In genomic region chr11:32526715-32527114, GRCh38 we compare ENCODE assay signal across 14 cellular contexts. TPM values are rescaled to one million over a fixed set of nuclear protein-coding genes. Genes with fewer than 3 reads are reported as not detected.
A peak's percentile ranks its signal among the peaks of the same experiment; 100 is the strongest.
DNase-seq lines count a peak whose midpoint lies in the region; ATAC-seq and TF ChIP-seq lines count a peak whose summit lies in the region.
"Had no signal": no experiment of that assay in that cellular context is flagged by ENCODE, and none has a peak within 500 bp of the region (broad histone marks: within the 10 kb centered on the region; RNA-seq: fewer than 3 reads in every experiment).

No MANE protein-coding gene starts in this region.

- 68% methylated on average over 4 of the region's 4 CpGs for WGBS in esophagus muscularis mucosa
- WGBS in mesodermal cell (ENCODE audit: insufficient coverage in 2 of 2), 2 experiments: no CpG with 5 or more reads among the region's 4 CpGs

- H3K27me3 Mint-ChIP-seq in activated CD4-positive, alpha-beta T cell treated with anti-CD3 and anti-CD28 coated beads, Interleukin-2, amount 10 ng/mL, durations not matched to agents 24 days and 14 days: no peaks in the 10 kb centered on the region

- DNase-seq in DND-41 (no peak), esophagus muscularis mucosa (ENCODE audit: extremely low spot score) (peak; percentile 37), DMS53 (lab: John Stamatoyannopoulos, UW) (no peak), GM19240 (ENCODE audit: insufficient read length, low spot score) (no peak)
- no peak for DNase-seq in activated CD4-positive, alpha-beta T cell treated with anti-CD3 and anti-CD28 coated beads, Interleukin-2, amount 10 ng/mL, durations not matched to agents 24 days and 14 days
- DNase-seq: Caco-2; CD8-positive, alpha-beta memory T cell; GOT3; H9 had no signal

- no peaks in the 10 kb centered on the region for H3K36me3 ChIP-seq in DND-41 (ENCODE audit: insufficient read depth, low read length)
- H3K36me3 ChIP-seq in esophagus muscularis mucosa: no peaks in the 10 kb centered on the region
- H3K36me3 ChIP-seq in mesodermal cell (ENCODE audit: control insufficient read depth, insufficient read depth, low read length): no peaks in the 10 kb centered on the region
- no peaks in the 10 kb centered on the region for H3K36me3 ChIP-seq in neuron (ENCODE audit: insufficient read depth, low read length)

- no peak for TF ChIP-seq EP300 in esophagus muscularis mucosa (IDR thresholded peaks at IDR 0.05)

- TF ChIP-seq CTCF in DND-41 (IDR thresholded peaks at IDR 0.05; ENCODE audit: borderline replicate concordance, extremely low read depth, low read length, poor library complexity, severe bottlenecking): no peak
- no peak for TF ChIP-seq CTCF in esophagus muscularis mucosa (IDR thresholded peaks at IDR 0.05)

- H3K9me3 ChIP-seq in DND-41 (ENCODE audit: insufficient read depth, low read length, severe bottlenecking): no peaks in the 10 kb centered on the region
- no peaks in the 10 kb centered on the region for H3K9me3 ChIP-seq in esophagus muscularis mucosa
- no peaks in the 10 kb centered on the region for H3K9me3 ChIP-seq in mesodermal cell (ENCODE audit: control insufficient read depth, low read length)
- H3K9me3 ChIP-seq in neuron (ENCODE audit: low read length): no peaks in the 10 kb centered on the region
- H3K9me3 ChIP-seq: Caco-2 had no signal

- H3K4me2 ChIP-seq in DND-41 (ENCODE audit: insufficient read depth, low read length): no peak overlapping the region

- ATAC-seq in DND-41 (ENCODE audit: insufficient read depth, low read depth) (peak; percentile 59; the same call in 2 of the 3 replicates), GM18909 (IDR thresholded peaks at IDR 0.05; ENCODE audit: poor library complexity, unreplicated experiment) (no peak)

- H3K9ac ChIP-seq in DND-41 (ENCODE audit: low read depth, low read length): no peak overlapping the region

- no peaks in the 10 kb centered on the region for H3K36me3 Mint-ChIP-seq in activated CD4-positive, alpha-beta T cell treated with anti-CD3 and anti-CD28 coated beads, Interleukin-2, amount 10 ng/mL, durations not matched to agents 24 days and 14 days (ENCODE audit: low read depth)
- H3K36me3 Mint-ChIP-seq: CD14-positive monocyte; CD8-positive, alpha-beta memory T cell had no signal

- no peak for TF ChIP-seq POLR2A in esophagus muscularis mucosa (IDR thresholded peaks at IDR 0.05; ENCODE audit: low read depth)

- H2AFZ ChIP-seq in DND-41 (ENCODE audit: low read depth, low read length) (peak overlapping the region; percentile 27; the same call in 1 of the 2 replicates), neuron (ENCODE audit: low read depth, low read length) (peak overlapping the region; percentile 74)

- intact Hi-C loops in esophagus muscularis mucosa (cut with DNase I): no loop called here
- intact Hi-C loops in activated CD4-positive, alpha-beta T cell treated with anti-CD3 and anti-CD28 coated beads, Interleukin-2, amount 10 ng/mL, durations not matched to agents 24 days and 14 days (cut with micrococcal nuclease): no loop called here

- no peaks in the 10 kb centered on the region for H4K20me1 ChIP-seq in DND-41 (ENCODE audit: insufficient read depth, low read length)

- no peak overlapping the region for H3K27ac Mint-ChIP-seq in activated CD4-positive, alpha-beta T cell treated with anti-CD3 and anti-CD28 coated beads, Interleukin-2, amount 10 ng/mL, durations not matched to agents 24 days and 14 days
- H3K27ac Mint-ChIP-seq: CD14-positive monocyte; CD8-positive, alpha-beta memory T cell; H9 had no signal

- no peaks in the 10 kb centered on the region for H3K27me3 ChIP-seq in DND-41 (ENCODE audit: insufficient read depth, low read length, poor library complexity)
- no peaks in the 10 kb centered on the region for H3K27me3 ChIP-seq in esophagus muscularis mucosa
- H3K27me3 ChIP-seq in neuron (ENCODE audit: insufficient read depth, low read length): no peaks in the 10 kb centered on the region

- H3K4me3 Mint-ChIP-seq in activated CD4-positive, alpha-beta T cell treated with anti-CD3 and anti-CD28 coated beads, Interleukin-2, amount 10 ng/mL, durations not matched to agents 24 days and 14 days: no peak overlapping the region
- H3K4me3 Mint-ChIP-seq: CD14-positive monocyte; CD8-positive, alpha-beta memory T cell; H9 had no signal

- no peak overlapping the region for H3K27ac ChIP-seq in DND-41 (ENCODE audit: low read length)
- no peak overlapping the region for H3K27ac ChIP-seq in esophagus muscularis mucosa (replicated peaks in 1 of 4)
- peak overlapping the region; percentile 33 for H3K27ac ChIP-seq in mesodermal cell (ENCODE audit: low read depth, low read length, severe bottlenecking)
- H3K27ac ChIP-seq: 22Rv1 had no signal

- no peaks in the 10 kb centered on the region for H3K79me2 ChIP-seq in DND-41 (ENCODE audit: insufficient read depth, low read length)

- no peak overlapping the region for H3K4me3 ChIP-seq in DND-41 (ENCODE audit: low read depth in 1 of 2, low read length in 2 of 2)
- H3K4me3 ChIP-seq in esophagus muscularis mucosa: no peak overlapping the region
- H3K4me3 ChIP-seq in mesodermal cell (ENCODE audit: extremely low read depth, insufficient read depth, low read length, poor library complexity, severe bottlenecking): no peak overlapping the region
- H3K4me3 ChIP-seq in neuron (ENCODE audit: low read length): no peak overlapping the region

- H3K4me1 ChIP-seq in DND-41 (ENCODE audit: insufficient read depth, low read length): peaks cover 3% of the 10 kb centered on the region; the same call in 1 of the 2 replicates
- no peaks in the 10 kb centered on the region for H3K4me1 ChIP-seq in esophagus muscularis mucosa
- no peaks in the 10 kb centered on the region for H3K4me1 ChIP-seq in mesodermal cell (ENCODE audit: control insufficient read depth, insufficient read depth, low read length, poor library complexity, severe bottlenecking)
- peaks cover 19% of the 10 kb centered on the region for H3K4me1 ChIP-seq in neuron (ENCODE audit: insufficient read depth, low read length)
- H3K4me1 ChIP-seq: Caco-2 had no signal

- H3K9me3 Mint-ChIP-seq in activated CD4-positive, alpha-beta T cell treated with anti-CD3 and anti-CD28 coated beads, Interleukin-2, amount 10 ng/mL, durations not matched to agents 24 days and 14 days: no peaks in the 10 kb centered on the region

- no peaks in the 10 kb centered on the region for H3K4me1 Mint-ChIP-seq in activated CD4-positive, alpha-beta T cell treated with anti-CD3 and anti-CD28 coated beads, Interleukin-2, amount 10 ng/mL, durations not matched to agents 24 days and 14 days
- H3K4me1 Mint-ChIP-seq: CD8-positive, alpha-beta memory T cell; H9 had no signal

RNA-seq across cellular contexts. Expression of gene EIF3M, which starts 56.9 kb away (rescaled TPM):
- 100 to 1,000 TPM; 196 to 469 (median 294) TPM for total RNA-seq in esophagus muscularis mucosa
- 346 TPM for polyA plus RNA-seq in mesodermal cell (2013, experiment 1 of 2)
- 354 TPM for polyA plus RNA-seq in mesodermal cell (2013, experiment 2 of 2)
- total RNA-seq in activated CD4-positive, alpha-beta T cell treated with anti-CD3 and anti-CD28 coated beads, Interleukin-2, amount 10 ng/mL, durations not matched to agents 24 days and 14 days: 348 and 351 TPM in 2 replicates
